8 cellular contexts compared by ENCODE assay signal in the genomic region with DNA sequence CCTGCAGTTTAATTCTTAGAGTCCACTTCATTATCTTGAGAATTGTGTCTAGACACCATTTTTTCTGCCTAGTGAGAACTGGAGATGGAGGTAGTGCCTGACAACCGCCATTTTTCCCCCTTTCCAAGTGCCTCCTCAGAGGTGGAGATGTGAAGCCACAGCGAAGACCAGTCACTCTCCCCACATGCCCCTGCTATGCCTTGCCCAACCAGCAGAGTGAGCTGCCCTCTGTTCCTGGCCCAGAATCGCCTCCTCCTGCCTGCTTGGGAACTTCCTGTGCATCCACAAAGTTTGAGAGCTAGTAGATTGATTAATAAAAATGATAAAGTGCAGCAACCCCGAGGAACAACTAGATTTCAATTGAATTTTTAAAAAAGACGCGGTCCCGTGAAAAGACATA.
DNase-seq lines count a peak whose midpoint lies in the region; ATAC-seq, FAIRE-seq and TF ChIP-seq lines count a peak whose summit lies in the region.

No MANE protein-coding gene starts in this region.

- no peak overlapping the region for H3K18ac ChIP-seq in H1 (ENCODE audit: extremely low read depth, low read length)

- DNase-seq in activated naive CD8-positive, alpha-beta T cell treated with anti-CD3 and anti-CD28 coated beads, Interleukin-2, amount 50 U/mL, for 24 hours: peak; percentile 10
- DNase-seq in activated naive CD8-positive, alpha-beta T cell treated with anti-CD3 and anti-CD28 coated beads for 36 hours: no peak
- DNase-seq in MM.1S (no peak), H1 (ENCODE audit: low read depth in 1 of 2, low spot score in 2 of 2) (peak; percentile 13 to 71), smooth muscle cell (lab: John Stamatoyannopoulos, UW; ENCODE audit: unreplicated experiment) (no peak), NCI-H2107 (lab: John Stamatoyannopoulos, UW) (no peak)
- DNase-seq in activated naive CD4-positive, alpha-beta T cell (lab: John Stamatoyannopoulos, UW): no peak

- H3K4me2 ChIP-seq in MM.1S (ENCODE audit: low read depth, low read length): no peak overlapping the region
- no peak overlapping the region for H3K4me2 ChIP-seq in H1 (ENCODE audit: insufficient read depth in 1 of 2, low read depth in 2 of 2, low read length in 2 of 2)
- no peak overlapping the region for H3K4me2 ChIP-seq in smooth muscle cell

- H2BK15ac ChIP-seq in H1 (ENCODE audit: low read length): no peak overlapping the region

- H2BK120ac ChIP-seq in H1 (replicated peaks; ENCODE audit: low read depth, low read length): no peak overlapping the region

- no peaks in the 10 kb centered on the region for H3K4me1 Mint-ChIP-seq in activated naive CD8-positive, alpha-beta T cell treated with anti-CD3 and anti-CD28 coated beads, Interleukin-2, amount 50 U/mL, for 24 hours
- H3K4me1 Mint-ChIP-seq in activated naive CD8-positive, alpha-beta T cell treated with anti-CD3 and anti-CD28 coated beads for 36 hours: no peaks in the 10 kb centered on the region
- peaks cover 18% of the 10 kb centered on the region for H3K4me1 Mint-ChIP-seq in stimulated activated memory B cell treated with anti-CD40 and anti-IgM and Interleukin-4, amounts not matched to agents 10 μg/mL and 1 μg/mL and 100 μg/mL, for 72 hours

- H4K91ac ChIP-seq in H1 (replicated peaks; ENCODE audit: insufficient read length, low read length): no peak overlapping the region

- WGBS in H1 (ENCODE audit: extremely low coverage in 1 of 2, insufficient coverage in 1 of 2, insufficient read length in 1 of 2, insufficient replicate concordance in 2 of 2, low coverage in 1 of 2, low lambda C conversion rate in 2 of 2, missing lambda C conversion rate in 1 of 2), 2 experiments: 82% methylated on average over 7 of the region's 7 CpGs; no CpG with 5 or more reads in 1 of the 2 experiments
- WGBS in smooth muscle cell (ENCODE audit: low lambda C conversion rate): 65% methylated on average over 7 of the region's 7 CpGs

- no peaks in the 10 kb centered on the region for H3K9me3 ChIP-seq in MM.1S (replicated peaks; ENCODE audit: insufficient read depth, low read length)
- no peaks in the 10 kb centered on the region for H3K9me3 ChIP-seq in H1 (ENCODE audit: insufficient read depth in 2 of 2, low read depth in 1 of 2, low read length in 1 of 2)
- no peaks in the 10 kb centered on the region for H3K9me3 ChIP-seq in smooth muscle cell (replicated peaks; ENCODE audit: low read depth)

- no peak overlapping the region for H2AK5ac ChIP-seq in H1 (ENCODE audit: low read depth, low read length)

- no peaks in the 10 kb centered on the region for H3K23me2 ChIP-seq in H1 (ENCODE audit: low read depth, low read length)

- no peaks in the 10 kb centered on the region for H3K36me3 Mint-ChIP-seq in activated naive CD8-positive, alpha-beta T cell treated with anti-CD3 and anti-CD28 coated beads, Interleukin-2, amount 50 U/mL, for 24 hours (ENCODE audit: low read depth)
- no peaks in the 10 kb centered on the region for H3K36me3 Mint-ChIP-seq in activated naive CD8-positive, alpha-beta T cell treated with anti-CD3 and anti-CD28 coated beads for 36 hours
- no peaks in the 10 kb centered on the region for H3K36me3 Mint-ChIP-seq in stimulated activated memory B cell treated with anti-CD40 and anti-IgM and Interleukin-4, amounts not matched to agents 10 μg/mL and 1 μg/mL and 100 μg/mL, for 72 hours

- CTCF ChIA-PET in H1 (lab: Charles Lee; ENCODE audit: partially characterized antibody): interaction anchor here (0.6 to 2.9 kb wide), 35 partner anchors 10 to 926 kb away, joined by 3 to 15 read pairs (median 4); no protein-coding TSS in a partner anchor

- H3K79me2 ChIP-seq in MM.1S (ENCODE audit: low read length) (no peaks in the 10 kb centered on the region), H1 (ENCODE audit: control insufficient read depth in 1 of 2, insufficient read depth in 2 of 2, low read length in 2 of 2) (no peaks in the 10 kb centered on the region), smooth muscle cell (ENCODE audit: low read depth) (no peaks in the 10 kb centered on the region)

- TF ChIP-seq CTCF in MM.1S (IDR thresholded peaks at IDR 0.05; ENCODE audit: low read length): peak; percentile 42
- peak; percentile 80 to 99 (median 94) for TF ChIP-seq CTCF in H1 (IDR thresholded peaks at IDR 0.05; ENCODE audit: control extremely low read depth in 1 of 3, insufficient read depth in 1 of 3, low read depth in 1 of 3, low read length in 3 of 3)
- TF ChIP-seq CTCF in smooth muscle cell (IDR thresholded peaks at IDR 0.05; ENCODE audit: borderline replicate concordance, insufficient read depth, poor library complexity, severe bottlenecking): peak; percentile 41

- H3K27me3 ChIP-seq in MM.1S (replicated peaks; ENCODE audit: insufficient read depth, low read length) (no peaks in the 10 kb centered on the region), H1 (replicated peaks in 1 of 4; ENCODE audit: control insufficient read depth in 3 of 4, extremely low read depth in 1 of 4, insufficient read depth in 3 of 4, low read length in 3 of 4) (no peaks in the 10 kb centered on the region), smooth muscle cell (ENCODE audit: low read depth) (peaks cover 4% of the 10 kb centered on the region)

- H3K36me3 ChIP-seq in MM.1S (replicated peaks; ENCODE audit: insufficient read depth, low read length): no peaks in the 10 kb centered on the region
- H3K36me3 ChIP-seq in H1 (ENCODE audit: control insufficient read depth in 2 of 4, insufficient read depth in 4 of 4, low read length in 3 of 4): no peaks in the 10 kb centered on the region
- no peaks in the 10 kb centered on the region for H3K36me3 ChIP-seq in smooth muscle cell (ENCODE audit: low read depth)

- no peaks in the 10 kb centered on the region for H3K9me2 ChIP-seq in MM.1S (replicated peaks; ENCODE audit: insufficient read depth, low read length)

- no peak overlapping the region for H4K8ac ChIP-seq in H1 (ENCODE audit: extremely low read depth, insufficient read depth, low read length)

- H3K79me1 ChIP-seq in H1 (ENCODE audit: low read depth, low read length): no peaks in the 10 kb centered on the region

- H3K4me3 Mint-ChIP-seq in activated naive CD8-positive, alpha-beta T cell treated with anti-CD3 and anti-CD28 coated beads, Interleukin-2, amount 50 U/mL, for 24 hours: no peak overlapping the region
- no peak overlapping the region for H3K4me3 Mint-ChIP-seq in activated naive CD8-positive, alpha-beta T cell treated with anti-CD3 and anti-CD28 coated beads for 36 hours
- no peak overlapping the region for H3K4me3 Mint-ChIP-seq in stimulated activated memory B cell treated with anti-CD40 and anti-IgM and Interleukin-4, amounts not matched to agents 10 μg/mL and 1 μg/mL and 100 μg/mL, for 72 hours

- no peak overlapping the region for H3K27ac Mint-ChIP-seq in activated naive CD8-positive, alpha-beta T cell treated with anti-CD3 and anti-CD28 coated beads, Interleukin-2, amount 50 U/mL, for 24 hours
- H3K27ac Mint-ChIP-seq in activated naive CD8-positive, alpha-beta T cell treated with anti-CD3 and anti-CD28 coated beads for 36 hours: no peak overlapping the region
- H3K27ac Mint-ChIP-seq in stimulated activated memory B cell treated with anti-CD40 and anti-IgM and Interleukin-4, amounts not matched to agents 10 μg/mL and 1 μg/mL and 100 μg/mL, for 72 hours: no peak overlapping the region

- no peak overlapping the region for H4K5ac ChIP-seq in H1 (ENCODE audit: insufficient read length, low read depth, low read length)

- peak; percentile 84 to 86 for TF ChIP-seq RAD21 in H1 (IDR thresholded peaks at IDR 0.05 in 1 of 2, conservative IDR thresholded peaks at IDR 0.05 in 1 of 2; ENCODE audit: low read depth in 2 of 2, low read length in 2 of 2)

- no peaks in the 10 kb centered on the region for H3K9me3 Mint-ChIP-seq in activated naive CD8-positive, alpha-beta T cell treated with anti-CD3 and anti-CD28 coated beads, Interleukin-2, amount 50 U/mL, for 24 hours
- no peaks in the 10 kb centered on the region for H3K9me3 Mint-ChIP-seq in activated naive CD8-positive, alpha-beta T cell treated with anti-CD3 and anti-CD28 coated beads for 36 hours
- no peaks in the 10 kb centered on the region for H3K9me3 Mint-ChIP-seq in stimulated activated memory B cell treated with anti-CD40 and anti-IgM and Interleukin-4, amounts not matched to agents 10 μg/mL and 1 μg/mL and 100 μg/mL, for 72 hours

- H3K4me3 ChIP-seq in MM.1S (ENCODE audit: low read length) (no peak overlapping the region), H1 (ENCODE audit: extremely low read depth in 1 of 4, insufficient read depth in 2 of 4, low read depth in 3 of 4, low read length in 4 of 4) (no peak overlapping the region), smooth muscle cell (no peak overlapping the region)

- POLR2A ChIA-PET in H1 (lab: Charles Lee; ENCODE audit: partially characterized antibody): no interaction called here

- H3K23ac ChIP-seq in H1 (ENCODE audit: insufficient read length): no peak overlapping the region

- H3K9ac ChIP-seq in MM.1S (ENCODE audit: low read length): no peak overlapping the region
- H3K9ac ChIP-seq in H1 (replicated peaks in 1 of 4; ENCODE audit: extremely low read depth in 1 of 4, low read depth in 3 of 4, low read length in 3 of 4): no peak overlapping the region
- no peak overlapping the region for H3K9ac ChIP-seq in smooth muscle cell (ENCODE audit: low read depth)

- no peak for TF ChIP-seq EP300 in H1 (IDR thresholded peaks at IDR 0.05; ENCODE audit: borderline replicate concordance in 1 of 2, low read depth in 2 of 2, low read length in 2 of 2)

- H4K20me1 ChIP-seq in MM.1S (ENCODE audit: insufficient read depth, low read length) (no peaks in the 10 kb centered on the region), H1 (replicated peaks in 1 of 2; ENCODE audit: control insufficient read depth in 1 of 2, insufficient read depth in 2 of 2, low read length in 2 of 2) (no peaks in the 10 kb centered on the region), smooth muscle cell (ENCODE audit: low read depth) (no peaks in the 10 kb centered on the region)

- H3K4me1 ChIP-seq in MM.1S (ENCODE audit: low read length): no peaks in the 10 kb centered on the region
- H3K4me1 ChIP-seq in H1 (replicated peaks in 1 of 4; ENCODE audit: control insufficient read depth in 3 of 4, insufficient read depth in 4 of 4, low read length in 3 of 4): no peaks in the 10 kb centered on the region
- H3K4me1 ChIP-seq in smooth muscle cell (ENCODE audit: low read depth): no peaks in the 10 kb centered on the region

- FAIRE-seq in H1 (lab: Jason Lieb, UNC): no peak

- H3K14ac ChIP-seq in H1 (ENCODE audit: insufficient read length): no peak overlapping the region

- H3K27ac ChIP-seq in MM.1S (ENCODE audit: low read length) (no peak overlapping the region), H1 (ENCODE audit: low read depth, low read length) (no peak overlapping the region), smooth muscle cell (ENCODE audit: low read depth) (no peak overlapping the region)

- H3K4ac ChIP-seq in H1 (replicated peaks; ENCODE audit: insufficient read length, low read depth, low read length): no peak overlapping the region

- no peak overlapping the region for H2AFZ ChIP-seq in MM.1S (ENCODE audit: low read length)
- H2AFZ ChIP-seq in H1 (ENCODE audit: low read length): no peak overlapping the region
- H2AFZ ChIP-seq in smooth muscle cell (ENCODE audit: low read depth): no peak overlapping the region

- H3K27me3 Mint-ChIP-seq in activated naive CD8-positive, alpha-beta T cell treated with anti-CD3 and anti-CD28 coated beads, Interleukin-2, amount 50 U/mL, for 24 hours: peaks cover 14% of the 10 kb centered on the region
- H3K27me3 Mint-ChIP-seq in activated naive CD8-positive, alpha-beta T cell treated with anti-CD3 and anti-CD28 coated beads for 36 hours: peaks cover 3% of the 10 kb centered on the region
- H3K27me3 Mint-ChIP-seq in stimulated activated memory B cell treated with anti-CD40 and anti-IgM and Interleukin-4, amounts not matched to agents 10 μg/mL and 1 μg/mL and 100 μg/mL, for 72 hours: peaks cover 35% of the 10 kb centered on the region

- H2BK20ac ChIP-seq in H1 (ENCODE audit: low read length): no peak overlapping the region

- H3K56ac ChIP-seq in H1 (replicated peaks; ENCODE audit: insufficient read length, low read depth, low read length): no peak overlapping the region

- no peak overlapping the region for H2BK5ac ChIP-seq in H1 (ENCODE audit: low read depth, low read length)

- no peak for ATAC-seq in activated naive CD8-positive, alpha-beta T cell treated with anti-CD3 and anti-CD28 coated beads, Interleukin-2, amount 50 U/mL, for 24 hours
- ATAC-seq in stimulated activated memory B cell treated with anti-CD40 and anti-IgM and Interleukin-4, amounts not matched to agents 10 μg/mL and 1 μg/mL and 100 μg/mL, for 72 hours: no peak

- no peaks in the 10 kb centered on the region for H3F3A ChIP-seq in MM.1S (ENCODE audit: insufficient read depth, low read length)
- no peaks in the 10 kb centered on the region for H3F3A ChIP-seq in smooth muscle cell (ENCODE audit: low read depth)

- no peak overlapping the region for H2BK12ac ChIP-seq in H1 (ENCODE audit: low read depth, low read length)

- no peak for TF ChIP-seq POLR2A in H1 (IDR thresholded peaks at IDR 0.05; ENCODE audit: control extremely low read depth in 1 of 2, low read depth in 2 of 2, low read length in 2 of 2)

Comparison
In these comparisons a context has a peak if more than half of its experiments do, and no peak if none do; other contexts are left out.
1. DNase-seq: peak in activated naive CD8-positive, alpha-beta T cell treated with anti-CD3 and anti-CD28 coated beads, Interleukin-2, amount 50 U/mL, for 24 hours (single experiment) and H1 (2 of 2); none in activated naive CD8-positive, alpha-beta T cell treated with anti-CD3 and anti-CD28 coated beads for 36 hours (single experiment), MM.1S (single experiment), smooth muscle cell (single experiment), activated naive CD4-positive, alpha-beta T cell (0 of 4) and NCI-H2107 (single experiment).
2. CTCF ChIP-seq: peak in every context shown above with its lines; median percentile 94 in H1; 42 in MM.1S; 41 in smooth muscle cell.